35 cellular contexts compared by ENCODE assay signal in genomic region chr10:2208106-2208505, GRCh38.
"Had no signal": no experiment of that assay in that cellular context is flagged by ENCODE, and none has a peak within 500 bp of the region (broad histone marks: within the 10 kb centered on the region; RNA-seq: fewer than 3 reads in every experiment).

No MANE protein-coding gene starts in this region.

- H3K4me3 ChIP-seq: MG63, Peyer's patch had no signal

- H3K36me3 Mint-ChIP-seq: activated CD8-positive, alpha-beta memory T cell treated with anti-CD3 and anti-CD28 coated beads, Interleukin-2, amount 10 ng/mL, durations not matched to agents 7 days and 5 days; activated naive CD8-positive, alpha-beta T cell treated with anti-CD3 and anti-CD28 coated beads for 36 hours had no signal

- DNase-seq: activated B cell treated with CpG ODN at 0.5 μM for 24 hours; activated CD4-positive, alpha-beta memory T cell treated with anti-CD3 and anti-CD28 coated beads, Interleukin-2, amount 10 ng/mL, durations not matched to agents 7 days and 5 days; activated CD4-positive, alpha-beta T cell treated with anti-CD3 and anti-CD28 coated beads for 4 hours; activated CD4-positive, CD25-positive, alpha-beta regulatory T cell treated with anti-CD3 and anti-CD28 coated beads, Interleukin-2, amount 50 U/mL, for 72 hours; activated CD8-positive, alpha-beta memory T cell treated with anti-CD3 and anti-CD28 coated beads for 24 hours; activated CD8-positive, alpha-beta memory T cell treated with anti-CD3 and anti-CD28 coated beads, Interleukin-2, amount 10 ng/mL, durations not matched to agents 7 days and 5 days; activated CD8-positive, alpha-beta memory T cell treated with anti-CD3 and anti-CD28 coated beads, Interleukin-2, amount 50 U/mL, for 48 hours; activated effector memory CD4-positive, alpha-beta T cell treated with anti-CD3 and anti-CD28 coated beads, Interleukin-2, amount 50 U/mL, for 16 hours; activated naive CD4-positive, alpha-beta T cell; activated naive CD4-positive, alpha-beta T cell treated with anti-CD3 and anti-CD28 coated beads, Interleukin-2, amount 50 U/mL, for 16 hours; activated naive CD8-positive, alpha-beta T cell treated with anti-CD3 and anti-CD28 coated beads for 36 hours; activated T-cell treated with anti-CD3 and anti-CD28 coated beads, Interleukin-2, amount 50 U/mL, for 48 hours; amniotic stem cell; aorta; cerebellar nuclear complex; MG63; NCI-H1048; NCI-H1105 treated with DMSO at 0.1 percent for 48 hours; NCI-H1436; NCI-H1694; NCI-H1930; NCI-H2081 treated with DMSO at 0.1 percent for 48 hours; NCI-H226; NCI-H446 treated with DMSO at 0.1 percent for 48 hours; NCI-H524; NCI-H69; NCI-H82; PC-3; Peyer's patch; Right ventricle myocardium superior; SW 1271; T-helper 1 cell; T-helper 2 cell; T-helper 9 cell had no signal

- H3K27me3 ChIP-seq: Peyer's patch had no signal

- H3K27me3 Mint-ChIP-seq: activated B cell treated with CpG ODN at 0.5 μM for 24 hours; activated CD4-positive, alpha-beta memory T cell treated with anti-CD3 and anti-CD28 coated beads, Interleukin-2, amount 10 ng/mL, durations not matched to agents 7 days and 5 days; activated CD8-positive, alpha-beta memory T cell treated with anti-CD3 and anti-CD28 coated beads, Interleukin-2, amount 10 ng/mL, durations not matched to agents 7 days and 5 days; activated naive CD8-positive, alpha-beta T cell treated with anti-CD3 and anti-CD28 coated beads for 36 hours had no signal

- H3K27ac Mint-ChIP-seq: activated B cell treated with CpG ODN at 0.5 μM for 24 hours; activated CD4-positive, alpha-beta memory T cell treated with anti-CD3 and anti-CD28 coated beads, Interleukin-2, amount 10 ng/mL, durations not matched to agents 7 days and 5 days; activated CD8-positive, alpha-beta memory T cell treated with anti-CD3 and anti-CD28 coated beads, Interleukin-2, amount 10 ng/mL, durations not matched to agents 7 days and 5 days; activated naive CD8-positive, alpha-beta T cell treated with anti-CD3 and anti-CD28 coated beads for 36 hours had no signal

- H3K4me1 ChIP-seq: Peyer's patch had no signal

- H3K4me1 Mint-ChIP-seq: activated B cell treated with CpG ODN at 0.5 μM for 24 hours; activated CD4-positive, alpha-beta memory T cell treated with anti-CD3 and anti-CD28 coated beads, Interleukin-2, amount 10 ng/mL, durations not matched to agents 7 days and 5 days; activated CD8-positive, alpha-beta memory T cell treated with anti-CD3 and anti-CD28 coated beads, Interleukin-2, amount 10 ng/mL, durations not matched to agents 7 days and 5 days; activated naive CD8-positive, alpha-beta T cell treated with anti-CD3 and anti-CD28 coated beads for 36 hours had no signal

- H3K9me3 Mint-ChIP-seq: activated B cell treated with CpG ODN at 0.5 μM for 24 hours; activated naive CD8-positive, alpha-beta T cell treated with anti-CD3 and anti-CD28 coated beads for 36 hours had no signal

- H3K4me3 Mint-ChIP-seq: activated B cell treated with CpG ODN at 0.5 μM for 24 hours; activated CD4-positive, alpha-beta memory T cell treated with anti-CD3 and anti-CD28 coated beads, Interleukin-2, amount 10 ng/mL, durations not matched to agents 7 days and 5 days; activated CD8-positive, alpha-beta memory T cell treated with anti-CD3 and anti-CD28 coated beads, Interleukin-2, amount 10 ng/mL, durations not matched to agents 7 days and 5 days; activated naive CD8-positive, alpha-beta T cell treated with anti-CD3 and anti-CD28 coated beads for 36 hours had no signal

- ATAC-seq: activated CD8-positive, alpha-beta memory T cell treated with anti-CD3 and anti-CD28 coated beads, Interleukin-2, amount 10 ng/mL, durations not matched to agents 7 days and 5 days; PC-3 had no signal

- H3K36me3 ChIP-seq: MG63, Peyer's patch had no signal

- H3K27ac ChIP-seq: Peyer's patch, VCaP had no signal

- H3K9me3 ChIP-seq: MG63, Peyer's patch had no signal
